In the genomic region with DNA sequence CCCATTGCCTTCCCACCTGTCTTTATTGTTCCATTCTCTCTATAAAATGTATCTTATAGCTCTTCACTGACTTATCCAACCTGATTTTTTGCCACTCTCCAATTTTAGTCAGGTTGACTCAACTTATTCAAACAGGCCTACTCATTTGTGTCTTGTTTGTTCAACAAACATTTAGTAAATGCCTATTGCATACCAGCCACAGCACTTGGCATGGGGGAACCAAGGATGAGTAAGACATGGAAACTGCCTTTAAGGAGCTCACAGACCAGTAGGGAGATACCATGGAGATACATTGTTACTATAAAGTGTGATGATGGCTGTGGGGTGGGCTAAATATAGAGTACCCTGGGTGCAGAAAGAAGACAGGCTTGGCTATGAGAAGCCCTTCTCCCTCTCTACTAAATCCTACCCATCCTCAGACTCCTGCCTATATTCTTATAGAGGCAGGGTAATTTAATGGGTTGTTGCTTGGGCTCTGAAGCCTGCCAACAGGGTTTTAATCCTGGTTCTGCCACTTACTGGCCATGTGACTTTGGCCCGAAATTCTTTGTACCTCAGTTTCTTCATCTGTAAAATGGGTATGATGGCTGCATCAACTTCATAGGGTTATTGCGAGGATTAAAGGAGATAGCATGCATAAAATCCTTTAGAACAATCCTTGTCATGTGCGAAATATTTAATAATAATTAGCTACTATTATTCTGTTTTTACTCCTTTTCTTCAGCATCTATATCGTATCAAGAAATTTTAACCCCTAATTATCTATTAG, we compare ENCODE assay signal across 19 cellular contexts.
A peak's percentile ranks its signal among the peaks of the same experiment; 100 is the strongest.
DNase-seq lines count a peak whose midpoint lies in the region; ATAC-seq, FAIRE-seq and TF ChIP-seq lines count a peak whose summit lies in the region.
"Had no signal": no experiment of that assay in that cellular context is flagged by ENCODE, and none has a peak within 500 bp of the region (broad histone marks: within the 10 kb centered on the region; RNA-seq: fewer than 3 reads in every experiment).

No MANE protein-coding gene starts in this region.

- H3K9me3 Mint-ChIP-seq in activated T-cell treated with anti-CD3 and anti-CD28 coated beads, Interleukin-2, amount 50 U/mL, for 72 hours: no peaks in the 10 kb centered on the region

- H3K9ac ChIP-seq in PC-3 (ENCODE audit: low read length): no peak overlapping the region
- H3K9ac ChIP-seq: BLaER1 treated with 17β-estradiol and CSF1 and Interleukin-3, amounts not matched to agents 10 nM and 100 nM; SK-N-SH had no signal

- no peaks in the 10 kb centered on the region for H3K4me1 Mint-ChIP-seq in activated T-cell treated with anti-CD3 and anti-CD28 coated beads, Interleukin-2, amount 50 U/mL, for 72 hours (ENCODE audit: low read depth)

- no peaks in the 10 kb centered on the region for H3K79me2 ChIP-seq in PC-3 (ENCODE audit: low read length)

- ATAC-seq in PC-3 (peak; percentile 98), GM21619 (IDR thresholded peaks at IDR 0.05; ENCODE audit: unreplicated experiment) (no peak)
- no peak for ATAC-seq in activated T-cell treated with anti-CD3 and anti-CD28 coated beads, Interleukin-2, amount 50 U/mL, for 72 hours (replicated peaks in 1 of 2)
- ATAC-seq: Right ventricle myocardium inferior had no signal

- peak; percentile 23 for FAIRE-seq in bronchial epithelial cell (lab: Jason Lieb, UNC)

- H3K27me3 ChIP-seq in PC-3 (ENCODE audit: low read length): no peaks in the 10 kb centered on the region
- no peaks in the 10 kb centered on the region for H3K27me3 ChIP-seq in bronchial epithelial cell (ENCODE audit: control insufficient read depth, insufficient read depth, low read length)
- H3K27me3 ChIP-seq: BLaER1 treated with 17β-estradiol and CSF1 and Interleukin-3, amounts not matched to agents 10 nM and 100 nM; Peyer's patch had no signal

- H3K27ac ChIP-seq in PC-3 (ENCODE audit: low read length): peak overlapping the region; percentile 58; the same call in 1 of the 2 replicates
- H3K27ac ChIP-seq: 22Rv1; BLaER1 treated with 17β-estradiol and CSF1 and Interleukin-3, amounts not matched to agents 10 nM and 100 nM; Peyer's patch had no signal

- POLR2A ChIA-PET in PC-3 (lab: Charles Lee; ENCODE audit: unreplicated experiment): interaction anchor here (0.7 kb wide), 1 partner anchor 445 kb away, joined by 4 read pairs; no protein-coding TSS in a partner anchor

- CTCF ChIA-PET in PC-3 (lab: Charles Lee): interaction anchor here (0.5 to 1.0 kb wide), 3 partner anchors 12 to 162 kb away, joined by 3 to 8 read pairs (median 3); no protein-coding TSS in a partner anchor

- TF ChIP-seq CTCF in PC-3 (conservative IDR thresholded peaks at IDR 0.05; ENCODE audit: low read depth, low read length) (no peak), bronchial epithelial cell (IDR thresholded peaks at IDR 0.05; ENCODE audit: insufficient read depth, low read length, severe bottlenecking) (no peak)

- H3K4me1 ChIP-seq in PC-3 (ENCODE audit: insufficient read depth, low read length): peaks cover 37% of the 10 kb centered on the region
- H3K4me1 ChIP-seq: BLaER1 treated with 17β-estradiol and CSF1 and Interleukin-3, amounts not matched to agents 10 nM and 100 nM; Peyer's patch had no signal

- no peaks in the 10 kb centered on the region for H3K9me2 ChIP-seq in PC-3 (replicated peaks; ENCODE audit: low read length)
- H3K9me2 ChIP-seq: SK-N-SH had no signal

- H3K36me3 ChIP-seq in PC-3 (ENCODE audit: low read depth, low read length) (no peaks in the 10 kb centered on the region), bronchial epithelial cell (ENCODE audit: control insufficient read depth, insufficient read depth, low read length) (no peaks in the 10 kb centered on the region)
- H3K36me3 ChIP-seq: Peyer's patch had no signal

- H3K4me3 Mint-ChIP-seq in activated T-cell treated with anti-CD3 and anti-CD28 coated beads, Interleukin-2, amount 50 U/mL, for 72 hours: no peak overlapping the region

- peak overlapping the region; percentile 2; the same call in 1 of the 2 replicates for H3K4me2 ChIP-seq in PC-3 (ENCODE audit: low read length)
- H3K4me2 ChIP-seq: BLaER1 treated with 17β-estradiol and CSF1 and Interleukin-3, amounts not matched to agents 10 nM and 100 nM; SK-N-SH had no signal

- H3K27me3 Mint-ChIP-seq in activated T-cell treated with anti-CD3 and anti-CD28 coated beads, Interleukin-2, amount 50 U/mL, for 72 hours (ENCODE audit: low read depth): peaks cover 12% of the 10 kb centered on the region

- H2AFZ ChIP-seq in PC-3 (ENCODE audit: low read length): no peak overlapping the region

- BruUV-seq in PC-3 (replicated peaks; lab: Mats Ljungman, UMichigan): no TSS peak

- H4K20me1 ChIP-seq in PC-3 (ENCODE audit: low read length): no peaks in the 10 kb centered on the region
- H4K20me1 ChIP-seq: BLaER1 treated with 17β-estradiol and CSF1 and Interleukin-3, amounts not matched to agents 10 nM and 100 nM had no signal

- no peaks in the 10 kb centered on the region for H3K9me3 ChIP-seq in PC-3 (ENCODE audit: low read length)
- H3K9me3 ChIP-seq: SK-N-SH had no signal

- H3F3A ChIP-seq in PC-3 (ENCODE audit: low read length, unreplicated experiment): peaks cover 3% of the 10 kb centered on the region

- intact Hi-C loops in PC-3 (cut with micrococcal nuclease): no loop called here

- H3K4me3 ChIP-seq in PC-3 (ENCODE audit: low read length) (no peak overlapping the region), bronchial epithelial cell (ENCODE audit: low read depth, low read length) (no peak overlapping the region)
- H3K4me3 ChIP-seq: BLaER1 treated with 17β-estradiol and CSF1 and Interleukin-3, amounts not matched to agents 10 nM and 100 nM; Peyer's patch had no signal

- H3K27ac Mint-ChIP-seq in activated T-cell treated with anti-CD3 and anti-CD28 coated beads, Interleukin-2, amount 50 U/mL, for 72 hours: no peak overlapping the region

- no peaks in the 10 kb centered on the region for H3K36me3 Mint-ChIP-seq in activated T-cell treated with anti-CD3 and anti-CD28 coated beads, Interleukin-2, amount 50 U/mL, for 72 hours (ENCODE audit: insufficient read depth in 2 of 2)

- DNase-seq in SIG-M5 treated with dmso at 0.1 percent for 504 hours (lab: John Stamatoyannopoulos, UW; ENCODE audit: unreplicated experiment) (peak; percentile 7), SIG-M5 (lab: John Stamatoyannopoulos, UW) (no peak), PC-3 (peak; percentile 98), bronchial epithelial cell (ENCODE audit: low read depth) (peak; percentile 95), renal cortical epithelial cell (ENCODE audit: low read depth) (peak; percentile 36)
- no peak for DNase-seq in activated T-cell treated with anti-CD3 and anti-CD28 coated beads, Interleukin-2, amount 50 U/mL, for 72 hours
- no peak for DNase-seq in stimulated activated CD4-positive, alpha-beta T cell treated with anti-CD3 and anti-CD28 coated beads, Interleukin-15, amount 100 ng/mL, for 24 hours
- DNase-seq: HCEC 1CT, KBM-7, NCI-H1092, NCI-H146, NCI-H2081 treated with DMSO at 0.1 percent for 48 hours, NCI-H524, Peyer's patch, SK-N-SH had no signal

Comparison
In these comparisons a context has a peak if more than half of its experiments do, and no peak if none do; other contexts are left out.
1. DNase-seq: peak in SIG-M5 treated with dmso at 0.1 percent for 504 hours (single experiment), PC-3 (single experiment), bronchial epithelial cell (single experiment) and renal cortical epithelial cell (single experiment); none in SIG-M5 (single experiment), activated T-cell treated with anti-CD3 and anti-CD28 coated beads, Interleukin-2, amount 50 U/mL, for 72 hours (0 of 2) and stimulated activated CD4-positive, alpha-beta T cell treated with anti-CD3 and anti-CD28 coated beads, Interleukin-15, amount 100 ng/mL, for 24 hours (single experiment).